ENCODE assay signal across 8 cellular contexts in genomic region chr7:134755422-134756022, GRCh38. TPM values are rescaled to one million over a fixed set of nuclear protein-coding genes. Genes with fewer than 3 reads are reported as not detected.
DNase-seq lines count a peak whose midpoint lies in the region; ATAC-seq, FAIRE-seq and TF ChIP-seq lines count a peak whose summit lies in the region.

No MANE protein-coding gene starts in this region.

- no peaks in the 10 kb centered on the region for H3K36me3 ChIP-seq in endothelial cell of umbilical vein (ENCODE audit: control insufficient read depth in 2 of 2, extremely low read depth in 1 of 2, insufficient read depth in 2 of 2, low read length in 2 of 2)

- H2AFZ ChIP-seq in endothelial cell of umbilical vein (ENCODE audit: low read depth, low read length), result no peak overlapping the region

- H4K20me1 ChIP-seq in endothelial cell of umbilical vein (replicated peaks; ENCODE audit: control insufficient read depth, extremely low read depth, insufficient read depth, low read length), result no peaks in the 10 kb centered on the region

- H3K27ac ChIP-seq in endothelial cell of umbilical vein (ENCODE audit: insufficient read depth, low read depth, low read length), result no peak overlapping the region

- H3K4me1 ChIP-seq in endothelial cell of umbilical vein (ENCODE audit: control insufficient read depth, extremely low read depth, insufficient read depth, low read length), result no peaks in the 10 kb centered on the region

- CTCF ChIA-PET in GM10248 (lab: Yijun Ruan, JAX), result interaction anchor here (1.5 kb wide), 3 partner anchors 11 to 123 kb away, joined by 3 to 5 read pairs (median 5); no protein-coding TSS in a partner anchor
- CTCF ChIA-PET in endothelial cell of umbilical vein (lab: Charles Lee), result interaction anchor here (0.7 to 4.5 kb wide), 13 partner anchors 10 to 143 kb away, joined by 3 to 34 read pairs (median 5); no protein-coding TSS in a partner anchor

- DNase-seq in GM10248 (ENCODE audit: extremely low spot score) (no peak), SK-MEL-5 (ENCODE audit: low read depth, low spot score) (peak; percentile 60), endothelial cell of umbilical vein (ENCODE audit: low read depth, low spot score) (peak; percentile 54), retina (no peak), DMS79 (lab: John Stamatoyannopoulos, UW) (no peak), kidney glomerular epithelial cell (lab: John Stamatoyannopoulos, UW) (no peak)
- DNase-seq in stimulated activated CD4-positive, alpha-beta T cell treated with anti-CD3 and anti-CD28 coated beads, Interleukin-15, amount 100 ng/mL, for 24 hours, result peak; percentile 67

- H3K79me2 ChIP-seq in endothelial cell of umbilical vein (ENCODE audit: control insufficient read depth, insufficient read depth, low read length), result no peaks in the 10 kb centered on the region

- no peaks in the 10 kb centered on the region for H3K27me3 ChIP-seq in endothelial cell of umbilical vein (ENCODE audit: control insufficient read depth in 2 of 2, insufficient read depth in 2 of 2, low read length in 2 of 2)

- TF ChIP-seq POLR2A in endothelial cell of umbilical vein (IDR thresholded peaks at IDR 0.05; ENCODE audit: low read depth, low read length), result no peak

- H3K9ac ChIP-seq in endothelial cell of umbilical vein (replicated peaks; ENCODE audit: extremely low read depth, insufficient read depth, low read length), result no peak overlapping the region

- no peak overlapping the region for H3K4me2 ChIP-seq in endothelial cell of umbilical vein (ENCODE audit: insufficient read depth, low read length)

- H3K9me3 ChIP-seq in endothelial cell of umbilical vein (replicated peaks; ENCODE audit: control insufficient read depth, insufficient read depth, low read length), result no peaks in the 10 kb centered on the region

- POLR2A ChIA-PET in GM10248 (lab: Yijun Ruan, JAX), result no interaction called here
- POLR2A ChIA-PET in endothelial cell of umbilical vein (lab: Charles Lee), result no interaction called here

- no peak overlapping the region for H3K4me3 ChIP-seq in endothelial cell of umbilical vein (replicated peaks in 1 of 3; ENCODE audit: insufficient read depth in 1 of 3, low read depth in 1 of 3, low read length in 3 of 3)

- ATAC-seq in GM21447 (IDR thresholded peaks at IDR 0.05; ENCODE audit: unreplicated experiment), result no peak

- no peaks in the 10 kb centered on the region for H3K9me1 ChIP-seq in endothelial cell of umbilical vein (replicated peaks; ENCODE audit: control insufficient read depth, extremely low read depth, insufficient read depth, low read length)

- intact Hi-C loops in endothelial cell of umbilical vein (cut with micrococcal nuclease), result loop anchor here (1.0 kb wide), 2 partner anchors 31 to 122 kb away; no protein-coding TSS in a partner anchor

- in situ Hi-C loops in SK-MEL-5 (cut with HindIII; ENCODE audit: low pct_unique_long_range_greater_than_20kb, low sequenced_read_pairs), result no loop called here

- FAIRE-seq in endothelial cell of umbilical vein (lab: Jason Lieb, UNC), result no peak

- BruUV-seq in endothelial cell of umbilical vein (replicated peaks; lab: Mats Ljungman, UMichigan), result no TSS peak

- dilution Hi-C loops in endothelial cell of umbilical vein (cut with MboI; ENCODE audit: extremely low pct_ligation_motif_present, low sequenced_read_pairs), result no loop called here

- TF ChIP-seq CTCF in GM10248 (IDR thresholded peaks at IDR 0.05; ENCODE audit: control extremely low read depth, extremely low read depth, low read depth, missing control alignments) (peak; percentile 16), endothelial cell of umbilical vein (IDR thresholded peaks at IDR 0.05; ENCODE audit: extremely low read depth in 1 of 2, insufficient read depth in 1 of 2, low read depth in 1 of 2, low read length in 2 of 2) (peak; percentile 48 to 60)

TF ChIP-seq in endothelial cell of umbilical vein, 7 proteins besides CTCF, POLR2A, EP300 and RAD21:
- TF ChIP-seq MYC (IDR thresholded peaks at IDR 0.05; ENCODE audit: low read depth, low read length), result no peak
- TF ChIP-seq EZH2 (IDR thresholded peaks at IDR 0.05; ENCODE audit: borderline replicate concordance, low read depth, low read length, severe bottlenecking), result no peak
- no peak for TF ChIP-seq POLR2AphosphoS5 (IDR thresholded peaks at IDR 0.05; ENCODE audit: insufficient read depth, low read depth, low read length)
- no peak for TF ChIP-seq GATA2 (IDR thresholded peaks at IDR 0.05; ENCODE audit: insufficient read depth, insufficient read length, low read depth, low read length)
- TF ChIP-seq, protein P1, sequence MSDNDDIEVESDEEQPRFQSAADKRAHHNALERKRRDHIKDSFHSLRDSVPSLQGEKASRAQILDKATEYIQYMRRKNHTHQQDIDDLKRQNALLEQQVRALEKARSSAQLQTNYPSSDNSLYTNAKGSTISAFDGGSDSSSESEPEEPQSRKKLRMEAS (IDR thresholded peaks at IDR 0.05; ENCODE audit: insufficient read depth, insufficient read length), result no peak
- no peak for TF ChIP-seq FOS (IDR thresholded peaks at IDR 0.05; ENCODE audit: borderline replicate concordance, insufficient read depth, low read length)
- TF ChIP-seq JUN (IDR thresholded peaks at IDR 0.05; ENCODE audit: borderline replicate concordance, insufficient read depth, insufficient read length, low read depth), result no peak

RNA-seq across cellular contexts. Expression of gene CALD1, which starts 23.9 kb away (rescaled TPM):
- total RNA-seq in SK-MEL-5 (2014; rRNA removed; shearing (Covaris generic)), result 182 TPM in 2 replicates
- polyA plus RNA-seq in SK-MEL-5 (2015; cell fraction: cytosol; rRNA removed), result 129 and 164 TPM in 2 replicates
- polyA plus RNA-seq in SK-MEL-5 (2015; cell fraction: nucleus; rRNA removed), result 67.8 and 88.4 TPM in 2 replicates
- 307 and 313 TPM in 2 replicates for total RNA-seq in endothelial cell of umbilical vein
- 136 and 148 TPM in 2 replicates for polyA plus RNA-seq in endothelial cell of umbilical vein
- polyA plus RNA-seq in endothelial cell of umbilical vein (2011; cell fraction: cytosol; rRNA removed), result 186 and 212 TPM in 2 replicates
- polyA plus RNA-seq in endothelial cell of umbilical vein (2011; cell fraction: nucleus; rRNA removed), result 346 and 400 TPM in 2 replicates
- 259 and 283 TPM in 2 replicates for polyA plus RNA-seq in endothelial cell of umbilical vein (2012)
- polyA minus RNA-seq in endothelial cell of umbilical vein, result 325 and 347 TPM in 2 replicates
- 28.8 TPM for polyA minus RNA-seq in endothelial cell of umbilical vein (2011; cell fraction: cytosol; rRNA and poly(A)+ RNA removed)
- polyA minus RNA-seq in endothelial cell of umbilical vein (2011; cell fraction: nucleus; rRNA and poly(A)+ RNA removed), result 320 and 528 TPM in 2 replicates

Comparison
In these comparisons a context has a peak if more than half of its experiments do, and no peak if none do; other contexts are left out.
1. DNase-seq: peak in SK-MEL-5 (single experiment), endothelial cell of umbilical vein (single experiment) and stimulated activated CD4-positive, alpha-beta T cell treated with anti-CD3 and anti-CD28 coated beads, Interleukin-15, amount 100 ng/mL, for 24 hours (single experiment); none in GM10248 (single experiment), retina (single experiment), DMS79 (single experiment) and kidney glomerular epithelial cell (single experiment).